In the genomic region with DNA sequence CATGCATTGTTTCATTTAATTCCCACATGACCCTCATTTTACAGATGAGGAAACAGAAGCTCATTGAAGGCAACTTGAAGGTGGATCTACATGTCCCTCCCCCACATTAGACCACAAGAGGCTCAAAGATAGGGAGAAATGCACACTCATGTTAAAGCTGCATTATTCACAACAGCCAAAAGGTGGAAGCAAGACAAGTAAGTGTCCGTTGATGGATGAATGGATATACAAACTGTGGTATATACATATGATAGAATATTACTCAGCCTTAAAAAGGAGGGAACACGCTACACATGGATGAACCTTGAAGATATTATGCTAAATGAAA, we compare ENCODE assay signal across 14 cellular contexts.
DNase-seq lines count a peak whose midpoint lies in the region; ATAC-seq, FAIRE-seq and TF ChIP-seq lines count a peak whose summit lies in the region.
"Had no signal": no experiment of that assay in that cellular context is flagged by ENCODE, and none has a peak within 500 bp of the region (broad histone marks: within the 10 kb centered on the region; RNA-seq: fewer than 3 reads in every experiment).

No MANE protein-coding gene starts in this region.

- BruUV-seq in IMR-90 (replicated peaks; lab: Mats Ljungman, UMichigan) = no TSS peak

- H2BK120ac ChIP-seq in IMR-90 (ENCODE audit: low read depth, low read length) = no peak overlapping the region

- TF ChIP-seq CTCF in A549 (IDR thresholded peaks at IDR 0.05) = no peak
- no peak for TF ChIP-seq CTCF in IMR-90 (conservative IDR thresholded peaks at IDR 0.05; ENCODE audit: low read depth, low read length)
- no peak for TF ChIP-seq CTCF in tibial artery (IDR thresholded peaks at IDR 0.05)

- H3K4me1 ChIP-seq in A549 (peaks cover 52% of the 10 kb centered on the region), IMR-90 (ENCODE audit: control insufficient read depth, insufficient read depth, low read length) (peaks cover 6% of the 10 kb centered on the region), tibial artery (peaks cover 0 to 11% (median 7%) of the 10 kb centered on the region in 4 donors)
- H3K4me1 ChIP-seq: psoas muscle had no signal

- H3K27me3 ChIP-seq in IMR-90 (ENCODE audit: control insufficient read depth, insufficient read depth, low read length) = no peaks in the 10 kb centered on the region
- no peaks in the 10 kb centered on the region for H3K27me3 ChIP-seq in tibial artery

- H3K4me1 Mint-ChIP-seq in T-helper 1 cell treated with Interleukin-12 subunit alpha and Interleukin-12 subunit beta and Interleukin-4 antibody, amounts not matched to agents 30 μg/mL and 1 μg/mL, for 36 hours (ENCODE audit: low read depth) = peaks cover 54% of the 10 kb centered on the region
- H3K4me1 Mint-ChIP-seq in activated CD4-positive, alpha-beta T cell treated with anti-CD3 and anti-CD28 coated beads, Interleukin-2, amount 10 ng/mL, durations not matched to agents 24 days and 14 days = peaks cover 47% of the 10 kb centered on the region

- H3K36me3 Mint-ChIP-seq in T-helper 1 cell treated with Interleukin-12 subunit alpha and Interleukin-12 subunit beta and Interleukin-4 antibody, amounts not matched to agents 30 μg/mL and 1 μg/mL, for 36 hours (ENCODE audit: low read depth) = peaks cover 6% of the 10 kb centered on the region
- H3K36me3 Mint-ChIP-seq in activated CD4-positive, alpha-beta T cell treated with anti-CD3 and anti-CD28 coated beads, Interleukin-2, amount 10 ng/mL, durations not matched to agents 24 days and 14 days (ENCODE audit: low read depth) = peaks cover 5% of the 10 kb centered on the region
- H3K36me3 Mint-ChIP-seq: brain had no signal

- H3K14ac ChIP-seq in IMR-90 (replicated peaks; ENCODE audit: low read depth, low read length) = peak overlapping the region; percentile 18; the same call in 1 of the 2 replicates

- H2AK5ac ChIP-seq in IMR-90 (ENCODE audit: low read depth, low read length) = peak overlapping the region; percentile 44; the same call in 1 of the 2 replicates

- no peak overlapping the region for H4K5ac ChIP-seq in IMR-90 (ENCODE audit: low read depth, low read length)

- no peak overlapping the region for H2AK9ac ChIP-seq in IMR-90 (replicated peaks; ENCODE audit: low read depth, low read length, poor library complexity)

- peak in 1 of 2 experiments; percentile 81 for DNase-seq in A549 (ENCODE audit: low read depth in 1 of 2, low spot score in 1 of 2)
- peak; percentile 11 for DNase-seq in IMR-90
- DNase-seq in foreskin melanocyte = peak; percentile 19
- no peak for DNase-seq in activated CD4-positive, alpha-beta T cell treated with anti-CD3 and anti-CD28 coated beads, Interleukin-2, amount 10 ng/mL, durations not matched to agents 24 days and 14 days
- no peak for DNase-seq in tibial artery
- DNase-seq: activated CD4-positive, CD25-positive, alpha-beta regulatory T cell treated with anti-CD3 and anti-CD28 coated beads, Interleukin-2, amount 50 U/mL, for 72 hours; stimulated activated naive CD4-positive, alpha-beta T cell had no signal

- 0 out of 3 replicates have a peak overlapping the region, but pooled peaks have one; percentile 7 for H2BK15ac ChIP-seq in IMR-90 (ENCODE audit: low read depth, low read length)

- H3K27ac ChIP-seq in A549 (peak overlapping the region; percentile 91 to 98), IMR-90 (ENCODE audit: insufficient read depth, low read length) (no peak overlapping the region), tibial artery (peak overlapping the region in 1 of 2 donors; percentile 68)
- H3K27ac ChIP-seq: psoas muscle had no signal

- H3K4me2 ChIP-seq in A549 (peak overlapping the region; percentile 71), IMR-90 (ENCODE audit: low read depth, low read length) (no peak overlapping the region)

- no peak overlapping the region for H3K9ac ChIP-seq in IMR-90 (ENCODE audit: low read depth, low read length)

- no peak overlapping the region; the same call in 1 of the 2 replicates for H4K91ac ChIP-seq in IMR-90 (ENCODE audit: insufficient read depth, low read depth, low read length)

- intact Hi-C loops in IMR-90 (cut with micrococcal nuclease) (no loop called here), tibial artery (cut with DNase I; ENCODE audit: low total_unique reads) (no loop called here)
- intact Hi-C loops in activated CD4-positive, alpha-beta T cell treated with anti-CD3 and anti-CD28 coated beads, Interleukin-2, amount 10 ng/mL, durations not matched to agents 24 days and 14 days (cut with micrococcal nuclease) = no loop called here

- no peak for TF ChIP-seq RAD21 in A549 (conservative IDR thresholded peaks at IDR 0.05 in 1 of 2, IDR thresholded peaks at IDR 0.05 in 1 of 2)
- no peak for TF ChIP-seq RAD21 in IMR-90 (IDR thresholded peaks at IDR 0.05; ENCODE audit: low read length)

- no peak overlapping the region for H3K4me3 ChIP-seq in A549
- no peak overlapping the region for H3K4me3 ChIP-seq in IMR-90 (ENCODE audit: insufficient read depth, low read depth, low read length)
- H3K4me3 ChIP-seq in tibial artery = no peak overlapping the region
- H3K4me3 ChIP-seq: mucosa of descending colon, psoas muscle had no signal

- H3K4me3 Mint-ChIP-seq in T-helper 1 cell treated with Interleukin-12 subunit alpha and Interleukin-12 subunit beta and Interleukin-4 antibody, amounts not matched to agents 30 μg/mL and 1 μg/mL, for 36 hours = no peak overlapping the region
- no peak overlapping the region for H3K4me3 Mint-ChIP-seq in activated CD4-positive, alpha-beta T cell treated with anti-CD3 and anti-CD28 coated beads, Interleukin-2, amount 10 ng/mL, durations not matched to agents 24 days and 14 days
- H3K4me3 Mint-ChIP-seq: activated T-helper 17 cell treated with anti-CD3 and anti-CD28 coated beads, Interleukin-2, amount 50 U/mL, for 72 hours; brain had no signal

- TF ChIP-seq POLR2A in A549 (IDR thresholded peaks at IDR 0.05; ENCODE audit: low read length) (no peak), IMR-90 (IDR thresholded peaks at IDR 0.05; ENCODE audit: low read depth, low read length) (no peak)

- ATAC-seq in A549 (peak; percentile 27 to 36; a peak in 5 of 6 replicates), IMR-90 (ENCODE audit: low read depth) (no peak; the same call in 1 of the 2 replicates), HG03342 (IDR thresholded peaks at IDR 0.05; ENCODE audit: unreplicated experiment) (no peak), GM18861 (IDR thresholded peaks at IDR 0.05; ENCODE audit: unreplicated experiment) (no peak)

- H3K56ac ChIP-seq in IMR-90 (ENCODE audit: extremely low read depth, insufficient read depth, low read length) = no peak overlapping the region

- H3K79me1 ChIP-seq in IMR-90 (ENCODE audit: low read depth in 1 of 2, low read length in 2 of 2) = no peaks in the 10 kb centered on the region

- no peak for FAIRE-seq in A549 (lab: Jason Lieb, UNC)

- no peak overlapping the region for H2AFZ ChIP-seq in IMR-90 (replicated peaks; ENCODE audit: low read length, poor library complexity)

- no peak overlapping the region for H4K8ac ChIP-seq in IMR-90 (ENCODE audit: low read depth in 2 of 2, low read length in 2 of 2)

- H3K36me3 ChIP-seq in IMR-90 (ENCODE audit: control insufficient read depth, insufficient read depth, low read length) (no peaks in the 10 kb centered on the region), tibial artery (no peaks in the 10 kb centered on the region)

- dilution Hi-C loops in IMR-90 (cut with HindIII; ENCODE audit: low sequenced_read_pairs, unreplicated experiment) = no loop called here

- H3K18ac ChIP-seq in IMR-90 (ENCODE audit: low read depth, low read length) = peak overlapping the region; percentile 51; the same call in 1 of the 2 replicates

- no peaks in the 10 kb centered on the region for H3K27me3 Mint-ChIP-seq in T-helper 1 cell treated with Interleukin-12 subunit alpha and Interleukin-12 subunit beta and Interleukin-4 antibody, amounts not matched to agents 30 μg/mL and 1 μg/mL, for 36 hours (ENCODE audit: low read depth)
- H3K27me3 Mint-ChIP-seq in activated CD4-positive, alpha-beta T cell treated with anti-CD3 and anti-CD28 coated beads, Interleukin-2, amount 10 ng/mL, durations not matched to agents 24 days and 14 days = no peaks in the 10 kb centered on the region
- H3K27me3 Mint-ChIP-seq: brain had no signal

- H3K4ac ChIP-seq in IMR-90 (ENCODE audit: low read depth, low read length) = no peak overlapping the region; the same call in 1 of the 2 replicates

- 73% methylated on average over 2 of the region's 2 CpGs for WGBS in A549 (ENCODE audit: missing lambda C conversion rate)
- no CpG with 5 or more reads among the region's 2 CpGs for WGBS in IMR-90 (ENCODE audit: extremely low coverage in 2 of 2, insufficient read length in 1 of 2), 2 experiments

- H4K20me1 ChIP-seq in IMR-90 (ENCODE audit: insufficient read depth, low read length) = no peaks in the 10 kb centered on the region; the same call in 1 of the 2 replicates

- H3K9me3 ChIP-seq in A549 (no peaks in the 10 kb centered on the region), IMR-90 (ENCODE audit: control insufficient read depth, insufficient read depth, low read length) (no peaks in the 10 kb centered on the region), tibial artery (no peaks in the 10 kb centered on the region)
- H3K9me3 ChIP-seq: mucosa of descending colon, psoas muscle had no signal

- CTCF ChIA-PET in A549 (lab: Yijun Ruan, JAX) = interaction anchor here (0.9 to 1.6 kb wide), 3 partner anchors 112 to 826 kb away, joined by 3 to 4 read pairs (median 3); no protein-coding TSS in a partner anchor
- CTCF ChIA-PET in IMR-90 (lab: Yijun Ruan, JAX) = interaction anchor here (0.6 kb wide), 1 partner anchor 274 kb away, joined by 3 read pairs; no protein-coding TSS in a partner anchor

- H3K27ac Mint-ChIP-seq in T-helper 1 cell treated with Interleukin-12 subunit alpha and Interleukin-12 subunit beta and Interleukin-4 antibody, amounts not matched to agents 30 μg/mL and 1 μg/mL, for 36 hours = peak overlapping the region; percentile 45
- H3K27ac Mint-ChIP-seq in activated CD4-positive, alpha-beta T cell treated with anti-CD3 and anti-CD28 coated beads, Interleukin-2, amount 10 ng/mL, durations not matched to agents 24 days and 14 days = no peak overlapping the region
- H3K27ac Mint-ChIP-seq: activated T-helper 17 cell treated with anti-CD3 and anti-CD28 coated beads, Interleukin-2, amount 50 U/mL, for 72 hours had no signal

- peak overlapping the region; percentile 16; the same call in 1 of the 2 replicates for H2BK20ac ChIP-seq in IMR-90 (ENCODE audit: low read depth, low read length)

- peaks cover 5% of the 10 kb centered on the region for H3K9me3 Mint-ChIP-seq in T-helper 1 cell treated with Interleukin-12 subunit alpha and Interleukin-12 subunit beta and Interleukin-4 antibody, amounts not matched to agents 30 μg/mL and 1 μg/mL, for 36 hours
- peaks cover 5% of the 10 kb centered on the region for H3K9me3 Mint-ChIP-seq in activated CD4-positive, alpha-beta T cell treated with anti-CD3 and anti-CD28 coated beads, Interleukin-2, amount 10 ng/mL, durations not matched to agents 24 days and 14 days
- H3K9me3 Mint-ChIP-seq: activated T-helper 17 cell treated with anti-CD3 and anti-CD28 coated beads, Interleukin-2, amount 50 U/mL, for 72 hours had no signal

- TF ChIP-seq EP300 in A549 (IDR thresholded peaks at IDR 0.05) = no peak

- POLR2A ChIA-PET in A549 (lab: Yijun Ruan, JAX) = interaction anchor here (1.0 to 2.1 kb wide), 2 partner anchors 13 to 218 kb away, joined by 3 to 6 read pairs; no protein-coding TSS in a partner anchor
- POLR2A ChIA-PET in IMR-90 (lab: Charles Lee; ENCODE audit: unreplicated experiment) = no interaction called here

- H2BK5ac ChIP-seq in IMR-90 (ENCODE audit: low read depth, low read length, poor library complexity, severe bottlenecking) = no peak overlapping the region

- in situ Hi-C loops in IMR-90 (cut with MboI; ENCODE audit: low sequenced_read_pairs) = no loop called here

- no peak overlapping the region for H3K23ac ChIP-seq in IMR-90 (ENCODE audit: low read depth, low read length)

- H3K9me1 ChIP-seq in IMR-90 (ENCODE audit: insufficient read depth, low read length) = peaks cover 10% of the 10 kb centered on the region; the same call in 1 of the 2 replicates

Comparison
In these comparisons a context has a peak if more than half of its experiments do, and no peak if none do; other contexts are left out.
1. ATAC-seq: peak in A549 (2 of 2); none in IMR-90 (single experiment), HG03342 (single experiment) and GM18861 (single experiment).
2. DNase-seq: peak in IMR-90 (single experiment) and foreskin melanocyte (single experiment); none in activated CD4-positive, alpha-beta T cell treated with anti-CD3 and anti-CD28 coated beads, Interleukin-2, amount 10 ng/mL, durations not matched to agents 24 days and 14 days (single experiment) and tibial artery (0 of 2).